Comparison of ENCODE assay signal across 24 cellular contexts in the genomic region with DNA sequence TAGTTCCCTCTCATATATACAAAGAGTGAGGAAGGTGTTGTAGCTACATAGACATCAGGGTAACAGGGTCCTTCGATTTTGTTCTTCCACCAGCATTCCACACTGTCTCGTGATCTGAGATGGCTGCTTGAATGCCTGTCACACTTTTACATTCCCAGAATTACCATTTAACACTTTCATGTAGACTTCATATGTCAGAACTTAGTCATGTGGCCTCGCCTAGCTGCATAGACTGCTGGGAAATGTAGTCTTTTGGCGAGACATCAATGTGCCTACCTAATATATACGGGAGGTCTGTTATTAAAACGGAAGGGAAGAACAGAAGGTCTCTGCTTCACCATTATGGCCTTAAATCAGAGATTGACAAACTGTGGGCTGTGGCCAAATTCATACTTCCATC. TPM values are rescaled to one million over a fixed set of nuclear protein-coding genes. Genes with fewer than 3 reads are reported as not detected.
DNase-seq lines count a peak whose midpoint lies in the region; ATAC-seq and TF ChIP-seq lines count a peak whose summit lies in the region.
"Had no signal": no experiment of that assay in that cellular context is flagged by ENCODE, and none has a peak within 500 bp of the region (broad histone marks: within the 10 kb centered on the region; RNA-seq: fewer than 3 reads in every experiment).

No MANE protein-coding gene starts in this region.

- RAD21 ChIA-PET in HCT116 (lab: Charles Lee; ENCODE audit: low non-redundant PET in 1 of 2, low total read pairs in 2 of 2, uncharacterized antibody in 2 of 2, unreplicated experiment in 2 of 2) = no interaction called here

- no peaks in the 10 kb centered on the region for H4K20me1 ChIP-seq in HCT116 (ENCODE audit: insufficient read depth)

- TF ChIP-seq RAD21 in HCT116 (IDR thresholded peaks at IDR 0.05; ENCODE audit: low read depth) = no peak

- no peak overlapping the region for H3K27ac Mint-ChIP-seq in HFFc6
- H3K27ac Mint-ChIP-seq: activated T-helper 1 cell treated with anti-CD3 and anti-CD28 coated beads, Interleukin-12 subunit alpha, Interleukin-12 subunit beta, Interleukin-2, Interleukin-4 antibody, amounts not matched to agents 30 ng/mL and 10 ng/mL and 1 ng/mL, durations not matched to agents 14 hours and 24 hours and 36 hours had no signal

- H3K36me3 Mint-ChIP-seq in HFFc6 (ENCODE audit: low read depth) = no peaks in the 10 kb centered on the region

- H3K9me3 Mint-ChIP-seq in HFFc6 = no peaks in the 10 kb centered on the region
- H3K9me3 Mint-ChIP-seq: activated T-helper 1 cell treated with anti-CD3 and anti-CD28 coated beads, Interleukin-12 subunit alpha, Interleukin-12 subunit beta, Interleukin-2, Interleukin-4 antibody, amounts not matched to agents 30 ng/mL and 10 ng/mL and 1 ng/mL, durations not matched to agents 14 hours and 24 hours and 36 hours had no signal

- H3K4me1 ChIP-seq in HCT116 (ENCODE audit: control insufficient read depth in 1 of 2, insufficient read depth in 2 of 2, low read length in 2 of 2) (no peaks in the 10 kb centered on the region), heart right ventricle (peaks cover 0 to 4% (median 0%) of the 10 kb centered on the region in 9 donors)
- H3K4me1 ChIP-seq: prostate gland had no signal

- ATAC-seq in HCT116 = peak; percentile 94
- ATAC-seq in GM18868 (IDR thresholded peaks at IDR 0.05; ENCODE audit: unreplicated experiment) = no peak
- ATAC-seq in heart right ventricle = no peak
- ATAC-seq: left lung had no signal

- no peaks in the 10 kb centered on the region for H3K9me2 ChIP-seq in HCT116 (ENCODE audit: insufficient read depth)

- intact Hi-C loops in HCT116 (cut with micrococcal nuclease) (no loop called here), heart right ventricle (cut with DNase I) (no loop called here)

- no peaks in the 10 kb centered on the region for H3K9me3 ChIP-seq in HCT116 (ENCODE audit: control insufficient read depth in 1 of 2, insufficient read depth in 1 of 2, low read depth in 1 of 2, low read length in 2 of 2)
- peaks cover 0 to 7% (median 0%) of the 10 kb centered on the region in 11 donors for H3K9me3 ChIP-seq in heart right ventricle
- H3K9me3 ChIP-seq: left lung, prostate gland had no signal

- POLR2A ChIA-PET in HCT116 (lab: Charles Lee) = no interaction called here

- peaks cover 13% of the 10 kb centered on the region for H3K27me3 Mint-ChIP-seq in HFFc6 (ENCODE audit: insufficient read depth)

- no peak overlapping the region for H3K4me3 ChIP-seq in HCT116 (replicated peaks in 1 of 2; ENCODE audit: low read depth in 1 of 2, low read length in 2 of 2)
- H3K4me3 ChIP-seq in fibroblast of mammary gland (ENCODE audit: control insufficient read depth, low read depth, low read length) = no peak overlapping the region
- no peak overlapping the region for H3K4me3 ChIP-seq in heart right ventricle
- H3K4me3 ChIP-seq: coronary artery, left lung, prostate gland had no signal

- TF ChIP-seq CTCF in HCT116 (IDR thresholded peaks at IDR 0.05 in 2 of 3, conservative IDR thresholded peaks at IDR 0.05 in 1 of 3; ENCODE audit: borderline replicate concordance in 1 of 3, insufficient read depth in 1 of 3, low read depth in 2 of 3, low read length in 2 of 3) (no peak), fibroblast of mammary gland (conservative IDR thresholded peaks at IDR 0.05; ENCODE audit: control insufficient read depth, insufficient read depth, low read depth, low read length) (no peak), heart right ventricle (IDR thresholded peaks at IDR 0.05) (no peak), HFFc6 (IDR thresholded peaks at IDR 0.05) (no peak)

- no peak for TF ChIP-seq POLR2A in HCT116 (IDR thresholded peaks at IDR 0.05; ENCODE audit: borderline replicate concordance, extremely low read depth, insufficient read depth, insufficient read length)

- H2AFZ ChIP-seq in HCT116 (ENCODE audit: low read depth, low read length, poor library complexity, severe bottlenecking) = peak overlapping the region; percentile 47

- H3K36me3 ChIP-seq in HCT116 (ENCODE audit: control insufficient read depth in 1 of 2, insufficient read depth in 2 of 2, low read length in 2 of 2) = no peaks in the 10 kb centered on the region
- H3K36me3 ChIP-seq in heart right ventricle = no peaks in the 10 kb centered on the region
- H3K36me3 ChIP-seq: brain microvascular endothelial cell, left lung, prostate gland had no signal

- H3K27ac ChIP-seq in HCT116 (ENCODE audit: low read depth, low read length) (no peak overlapping the region), heart right ventricle (no peak overlapping the region)
- H3K27ac ChIP-seq: 22Rv1, brain microvascular endothelial cell, coronary artery, left lung, prostate gland had no signal

- CTCF ChIA-PET in HCT116 (lab: Charles Lee) = interaction anchor here (1.2 kb wide), 1 partner anchor 183 kb away, joined by 4 read pairs; no protein-coding TSS in a partner anchor

- H3K9ac ChIP-seq in HCT116 (ENCODE audit: low read length) = no peak overlapping the region

- no peak overlapping the region for H3K4me2 ChIP-seq in HCT116 (ENCODE audit: low read length)

- H3K27me3 ChIP-seq in HCT116 (ENCODE audit: insufficient read depth, low read length) (no peaks in the 10 kb centered on the region), heart right ventricle (peaks cover 0 to 10% (median 0%) of the 10 kb centered on the region in 7 donors)
- H3K27me3 ChIP-seq: brain microvascular endothelial cell had no signal

- 70 to 76% methylated on average over 6 of the region's 6 CpGs for WGBS in heart right ventricle, 2 donors

- no peak overlapping the region for H3K4me3 Mint-ChIP-seq in HFFc6
- H3K4me3 Mint-ChIP-seq: activated T-helper 1 cell treated with anti-CD3 and anti-CD28 coated beads, Interleukin-12 subunit alpha, Interleukin-12 subunit beta, Interleukin-2, Interleukin-4 antibody, amounts not matched to agents 30 ng/mL and 10 ng/mL and 1 ng/mL, durations not matched to agents 14 hours and 24 hours and 36 hours; neural crest cell had no signal

- no TSS peak for BruUV-seq in HCT116 (replicated peaks; lab: Mats Ljungman, UMichigan)

- peak; percentile 59 for DNase-seq in DMS53 (lab: John Stamatoyannopoulos, UW)
- DNase-seq in DMS53 treated with DMSO at 0.1 percent for 48 hours (lab: John Stamatoyannopoulos, UW; ENCODE audit: unreplicated experiment) = no peak
- no peak for DNase-seq in HCT116 (ENCODE audit: low read depth, low spot score)
- DNase-seq in OCI-M1 (lab: John Stamatoyannopoulos, UW) = peak; percentile 27
- peak; percentile 16 for DNase-seq in fibroblast of mammary gland (ENCODE audit: low read depth)
- DNase-seq in heart right ventricle = no peak
- DNase-seq in HFFc6 = no peak
- DNase-seq: activated CD4-positive, CD25-positive, alpha-beta regulatory T cell; brain microvascular endothelial cell; C1 segment of cervical spinal cord; DMS153; left lung; NCI-H1092; small intestine; stimulated activated CD4-positive, alpha-beta T cell treated with anti-CD3 and anti-CD28 coated beads, Interleukin-4, amount 100 ng/mL, for 4 hours; T-helper 2 cell had no signal

- H3K79me2 ChIP-seq in HCT116 (ENCODE audit: insufficient read depth, low read length) = no peaks in the 10 kb centered on the region

- H3K4me1 Mint-ChIP-seq in HFFc6 (ENCODE audit: low read depth) = no peaks in the 10 kb centered on the region
- H3K4me1 Mint-ChIP-seq: neural crest cell had no signal

TF ChIP-seq in HCT116, 20 proteins besides CTCF, POLR2A, EP300 and RAD21:
- TF ChIP-seq EZH2phosphoT487 (IDR thresholded peaks at IDR 0.05; ENCODE audit: borderline replicate concordance) (no peak), FOSL1 (IDR thresholded peaks at IDR 0.05; ENCODE audit: low read depth) (no peak), SIN3A (IDR thresholded peaks at IDR 0.05; ENCODE audit: low read depth) (no peak), JUND (IDR thresholded peaks at IDR 0.05) (no peak), TCF7L2 (IDR thresholded peaks at IDR 0.05; ENCODE audit: borderline replicate concordance, extremely low read depth, insufficient read depth, insufficient read length) (no peak), EZH2 (IDR thresholded peaks at IDR 0.05) (no peak), EGR1 (IDR thresholded peaks at IDR 0.05; ENCODE audit: low read depth) (no peak), CEBPB (IDR thresholded peaks at IDR 0.05; ENCODE audit: low read depth) (no peak)
- TF ChIP-seq, protein P1, sequence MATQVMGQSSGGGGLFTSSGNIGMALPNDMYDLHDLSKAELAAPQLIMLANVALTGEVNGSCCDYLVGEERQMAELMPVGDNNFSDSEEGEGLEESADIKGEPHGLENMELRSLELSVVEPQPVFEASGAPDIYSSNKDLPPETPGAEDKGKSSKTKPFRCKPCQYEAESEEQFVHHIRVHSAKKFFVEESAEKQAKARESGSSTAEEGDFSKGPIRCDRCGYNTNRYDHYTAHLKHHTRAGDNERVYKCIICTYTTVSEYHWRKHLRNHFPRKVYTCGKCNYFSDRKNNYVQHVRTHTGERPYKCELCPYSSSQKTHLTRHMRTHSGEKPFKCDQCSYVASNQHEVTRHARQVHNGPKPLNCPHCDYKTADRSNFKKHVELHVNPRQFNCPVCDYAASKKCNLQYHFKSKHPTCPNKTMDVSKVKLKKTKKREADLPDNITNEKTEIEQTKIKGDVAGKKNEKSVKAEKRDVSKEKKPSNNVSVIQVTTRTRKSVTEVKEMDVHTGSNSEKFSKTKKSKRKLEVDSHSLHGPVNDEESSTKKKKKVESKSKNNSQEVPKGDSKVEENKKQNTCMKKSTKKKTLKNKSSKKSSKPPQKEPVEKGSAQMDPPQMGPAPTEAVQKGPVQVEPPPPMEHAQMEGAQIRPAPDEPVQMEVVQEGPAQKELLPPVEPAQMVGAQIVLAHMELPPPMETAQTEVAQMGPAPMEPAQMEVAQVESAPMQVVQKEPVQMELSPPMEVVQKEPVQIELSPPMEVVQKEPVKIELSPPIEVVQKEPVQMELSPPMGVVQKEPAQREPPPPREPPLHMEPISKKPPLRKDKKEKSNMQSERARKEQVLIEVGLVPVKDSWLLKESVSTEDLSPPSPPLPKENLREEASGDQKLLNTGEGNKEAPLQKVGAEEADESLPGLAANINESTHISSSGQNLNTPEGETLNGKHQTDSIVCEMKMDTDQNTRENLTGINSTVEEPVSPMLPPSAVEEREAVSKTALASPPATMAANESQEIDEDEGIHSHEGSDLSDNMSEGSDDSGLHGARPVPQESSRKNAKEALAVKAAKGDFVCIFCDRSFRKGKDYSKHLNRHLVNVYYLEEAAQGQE (IDR thresholded peaks at IDR 0.05; ENCODE audit: low read depth) = no peak

RNA-seq across cellular contexts. Expression of a gene that starts 11.1 kb away (rescaled TPM):
- total RNA-seq in HCT116 (2021; ENCODE audit: unreplicated experiment) (4.3 TPM), heart right ventricle (1 to 10 TPM in 2 of 10 donors, under 1 TPM in 6, not detected in 2; 0.25 to 2.9 (median 0.57) TPM)
- 1.2 and 1.6 TPM in 2 replicates for polyA plus RNA-seq in HCT116 (2012)
- polyA plus RNA-seq in heart right ventricle = under 1 TPM; 0.03 to 0.07 TPM
- total RNA-seq in HFFc6 (2021; fragmentation: NEBNext Ultra II Directional; extraction: Animal tissue kit (Norgen Biotek cat#: 25700)) = not detected
- total RNA-seq: activated CD8-positive, alpha-beta memory T cell treated with anti-CD3 and anti-CD28 coated beads for 36 hours; activated T-helper 1 cell treated with anti-CD3 and anti-CD28 coated beads, Interleukin-12 subunit alpha, Interleukin-12 subunit beta, Interleukin-2, Interleukin-4 antibody, amounts not matched to agents 30 ng/mL and 10 ng/mL and 1 ng/mL, durations not matched to agents 14 hours and 24 hours and 36 hours; endothelial cell of umbilical vein had no signal
- polyA plus RNA-seq: endothelial cell of umbilical vein had no signal

RNA-seq across cellular contexts. Expression of a gene that starts 18.4 kb away (rescaled TPM):
- total RNA-seq in HCT116 (2021; ENCODE audit: unreplicated experiment) = 14.6 TPM
- polyA plus RNA-seq in HCT116 (2012) = 8.9 and 9.9 TPM in 2 replicates
- total RNA-seq in heart right ventricle = 10 to 100 TPM in 1 of 10 donors, 1 to 10 TPM in 9; 5.3 to 11.3 (median 7.6) TPM
- 1 to 10 TPM; 2.4 to 3.7 TPM for polyA plus RNA-seq in heart right ventricle
- 10 to 100 TPM; 15.3 to 20.5 (median 18.5) TPM for total RNA-seq in HFFc6 (2021; fragmentation: NEBNext Ultra II Directional; extraction: Animal tissue kit (Norgen Biotek cat#: 25700))

Comparison
In these comparisons a context has a peak if more than half of its experiments do, and no peak if none do; other contexts are left out.
1. DNase-seq: peak in DMS53 (single experiment), OCI-M1 (single experiment) and fibroblast of mammary gland (single experiment); none in DMS53 treated with DMSO at 0.1 percent for 48 hours (single experiment), HCT116 (single experiment), heart right ventricle (0 of 2) and HFFc6 (single experiment).